In genomic region chr3:57080171-57080570, GRCh38 we compare ENCODE assay signal across 14 cellular contexts. TPM values are rescaled to one million over a fixed set of nuclear protein-coding genes. Genes with fewer than 3 reads are reported as not detected.
DNase-seq lines count a peak whose midpoint lies in the region; ATAC-seq and TF ChIP-seq lines count a peak whose summit lies in the region.
"Had no signal": no experiment of that assay in that cellular context is flagged by ENCODE, and none has a peak within 500 bp of the region (broad histone marks: within the 10 kb centered on the region; RNA-seq: fewer than 3 reads in every experiment).

No MANE protein-coding gene starts in this region.

- H4K5ac ChIP-seq in H9 (ENCODE audit: insufficient read length, low read depth, low read length), result no peak overlapping the region

- TF ChIP-seq POLR2A in GM18505 (IDR thresholded peaks at IDR 0.05; ENCODE audit: borderline replicate concordance, extremely low read depth, insufficient read depth, insufficient read length), result no peak

- no peak overlapping the region for H2AFZ ChIP-seq in H9 (ENCODE audit: low read length)

- no peak overlapping the region for H2AK5ac ChIP-seq in H9 (ENCODE audit: insufficient read length, low read length)

- POLR2A ChIA-PET in naive thymus-derived CD4-positive, alpha-beta T cell (lab: Charles Lee), result no interaction called here
- POLR2A ChIA-PET in GM10248 (lab: Yijun Ruan, JAX), result no interaction called here

- DNase-seq in NCI-H1417 (lab: John Stamatoyannopoulos, UW) (peak in 2 of 3 experiments; percentile 13 to 19), NCI-H1417 treated with DMSO at 0.1 percent for 48 hours (lab: John Stamatoyannopoulos, UW) (no peak), H9 (peak; percentile 39), GM10248 (ENCODE audit: extremely low spot score) (no peak)
- no peak for DNase-seq in activated T-helper 1 cell treated with anti-CD3 and anti-CD28 coated beads, Interleukin-12 subunit alpha, Interleukin-12 subunit beta, Interleukin-2, Interleukin-4 antibody, amounts not matched to agents 30 ng/mL and 10 ng/mL and 1 ng/mL, durations not matched to agents 14 hours and 24 hours and 36 hours (ENCODE audit: low spot score)
- DNase-seq in naive thymus-derived CD4-positive, alpha-beta T cell, result no peak
- DNase-seq in activated CD4-positive, alpha-beta T cell treated with anti-CD3 and anti-CD28 coated beads for 1 hour, result no peak
- DNase-seq: 8988T, cortex of kidney, kidney glomerular epithelial cell had no signal

- H3K27ac ChIP-seq in H9 (ENCODE audit: insufficient read length, low read depth, low read length), result no peak overlapping the region
- H3K27ac ChIP-seq in naive thymus-derived CD4-positive, alpha-beta T cell (ENCODE audit: low read depth, low read length), result no peak overlapping the region

- H3K36me3 ChIP-seq in naive thymus-derived CD4-positive, alpha-beta T cell (ENCODE audit: control insufficient read depth in 2 of 3, insufficient read depth in 3 of 3, low read length in 3 of 3), result no peaks in the 10 kb centered on the region
- H3K36me3 ChIP-seq: tibial nerve had no signal

- no peak overlapping the region for H2BK20ac ChIP-seq in H9 (ENCODE audit: low read depth, low read length, poor library complexity, severe bottlenecking)

- no peak for TF ChIP-seq CTCF in H9 (conservative IDR thresholded peaks at IDR 0.05)
- TF ChIP-seq CTCF in GM10248 (IDR thresholded peaks at IDR 0.05; ENCODE audit: control extremely low read depth, extremely low read depth, low read depth, missing control alignments), result no peak

- no peaks in the 10 kb centered on the region for H4K20me1 ChIP-seq in H9 (ENCODE audit: control insufficient read depth, insufficient read depth, insufficient read length)

- H2BK15ac ChIP-seq in H9 (ENCODE audit: low read depth, low read length), result no peak overlapping the region

- H3K79me1 ChIP-seq in H9 (ENCODE audit: insufficient read depth, low read depth, low read length, poor library complexity, severe bottlenecking), result no peaks in the 10 kb centered on the region

- H2BK120ac ChIP-seq in H9 (ENCODE audit: low read depth, low read length, poor library complexity, severe bottlenecking), result no peak overlapping the region

- H2BK5ac ChIP-seq in H9 (ENCODE audit: insufficient read length, low read length), result no peak overlapping the region

- no peaks in the 10 kb centered on the region; the same call in 1 of the 2 replicates for H3K27me3 ChIP-seq in H9 (ENCODE audit: insufficient read depth, low read length)
- peaks cover 9 to 14% of the 10 kb centered on the region in 2 donors for H3K27me3 ChIP-seq in naive thymus-derived CD4-positive, alpha-beta T cell (ENCODE audit: control insufficient read depth in 2 of 2, insufficient read depth in 2 of 2, low read length in 2 of 2)

- ATAC-seq in naive thymus-derived CD4-positive, alpha-beta T cell, result no peak
- ATAC-seq in GM18505 (IDR thresholded peaks at IDR 0.05; ENCODE audit: unreplicated experiment), result no peak

- no peak overlapping the region for H3K56ac ChIP-seq in H9 (ENCODE audit: insufficient read length, low read depth, low read length)

- no peak overlapping the region for H4K8ac ChIP-seq in H9 (replicated peaks; ENCODE audit: insufficient read length, low read depth, low read length)

- H3K4me1 ChIP-seq in H9 (ENCODE audit: insufficient read depth, low read length), result no peaks in the 10 kb centered on the region
- peaks cover 0 to 4% of the 10 kb centered on the region in 2 donors for H3K4me1 ChIP-seq in naive thymus-derived CD4-positive, alpha-beta T cell (ENCODE audit: control insufficient read depth in 2 of 2, insufficient read depth in 2 of 2, low read length in 2 of 2)

- no peak overlapping the region for H3K23ac ChIP-seq in H9 (ENCODE audit: insufficient read length, low read depth, low read length)

- no peak overlapping the region for H3K27ac Mint-ChIP-seq in H9
- no peak overlapping the region for H3K27ac Mint-ChIP-seq in activated T-helper 1 cell treated with anti-CD3 and anti-CD28 coated beads, Interleukin-12 subunit alpha, Interleukin-12 subunit beta, Interleukin-2, Interleukin-4 antibody, amounts not matched to agents 30 ng/mL and 10 ng/mL and 1 ng/mL, durations not matched to agents 14 hours and 24 hours and 36 hours
- no peak overlapping the region for H3K27ac Mint-ChIP-seq in naive thymus-derived CD4-positive, alpha-beta T cell

- intact Hi-C loops in activated T-helper 1 cell treated with anti-CD3 and anti-CD28 coated beads, Interleukin-12 subunit alpha, Interleukin-12 subunit beta, Interleukin-2, Interleukin-4 antibody, amounts not matched to agents 30 ng/mL and 10 ng/mL and 1 ng/mL, durations not matched to agents 14 hours and 24 hours and 36 hours (cut with micrococcal nuclease), result no loop called here
- intact Hi-C loops in naive thymus-derived CD4-positive, alpha-beta T cell (cut with micrococcal nuclease), result no loop called here

- H3K4ac ChIP-seq in H9 (ENCODE audit: low read depth, low read length), result no peak overlapping the region

- H3K27me3 Mint-ChIP-seq in H9 (ENCODE audit: low read depth), result peaks cover 44% of the 10 kb centered on the region
- peaks cover 54% of the 10 kb centered on the region for H3K27me3 Mint-ChIP-seq in activated T-helper 1 cell treated with anti-CD3 and anti-CD28 coated beads, Interleukin-12 subunit alpha, Interleukin-12 subunit beta, Interleukin-2, Interleukin-4 antibody, amounts not matched to agents 30 ng/mL and 10 ng/mL and 1 ng/mL, durations not matched to agents 14 hours and 24 hours and 36 hours (ENCODE audit: insufficient read depth)
- H3K27me3 Mint-ChIP-seq in naive thymus-derived CD4-positive, alpha-beta T cell, result peaks cover 41 to 60% (median 43%) of the 10 kb centered on the region in 5 donors

- no peak overlapping the region for H4K91ac ChIP-seq in H9 (ENCODE audit: insufficient read length, low read depth, low read length)

- no CpG with 5 or more reads among the region's 4 CpGs for WGBS in H9 (ENCODE audit: extremely low coverage, insufficient read length, low lambda C conversion rate)

- H3K4me2 ChIP-seq in H9 (ENCODE audit: insufficient read depth, insufficient read length, low read length), result no peak overlapping the region

- H3K23me2 ChIP-seq in H9 (ENCODE audit: insufficient read length, low read depth, low read length, poor library complexity, severe bottlenecking), result no peaks in the 10 kb centered on the region

- peak overlapping the region; percentile 72 to 82 for H3K4me3 Mint-ChIP-seq in H9
- peak overlapping the region; percentile 71 for H3K4me3 Mint-ChIP-seq in activated T-helper 1 cell treated with anti-CD3 and anti-CD28 coated beads, Interleukin-12 subunit alpha, Interleukin-12 subunit beta, Interleukin-2, Interleukin-4 antibody, amounts not matched to agents 30 ng/mL and 10 ng/mL and 1 ng/mL, durations not matched to agents 14 hours and 24 hours and 36 hours
- H3K4me3 Mint-ChIP-seq in naive thymus-derived CD4-positive, alpha-beta T cell, result peak overlapping the region; percentile 33 to 78 (median 68)

- no peak overlapping the region for H3T11ph ChIP-seq in H9 (ENCODE audit: low read length)

- H3K4me3 ChIP-seq in naive thymus-derived CD4-positive, alpha-beta T cell (ENCODE audit: low read length), result no peak overlapping the region

- no peak overlapping the region for H3K18ac ChIP-seq in H9 (ENCODE audit: insufficient read length, low read depth, low read length)

- peaks cover 11 to 15% of the 10 kb centered on the region in 2 experiments for H3K4me1 Mint-ChIP-seq in H9
- H3K4me1 Mint-ChIP-seq in activated T-helper 1 cell treated with anti-CD3 and anti-CD28 coated beads, Interleukin-12 subunit alpha, Interleukin-12 subunit beta, Interleukin-2, Interleukin-4 antibody, amounts not matched to agents 30 ng/mL and 10 ng/mL and 1 ng/mL, durations not matched to agents 14 hours and 24 hours and 36 hours (ENCODE audit: low read depth), result peaks cover 12% of the 10 kb centered on the region
- H3K4me1 Mint-ChIP-seq in naive thymus-derived CD4-positive, alpha-beta T cell, result peaks cover 0 to 10% (median 8%) of the 10 kb centered on the region in 7 donors

- H3K9me3 Mint-ChIP-seq in H9, result no peaks in the 10 kb centered on the region
- no peaks in the 10 kb centered on the region for H3K9me3 Mint-ChIP-seq in activated T-helper 1 cell treated with anti-CD3 and anti-CD28 coated beads, Interleukin-12 subunit alpha, Interleukin-12 subunit beta, Interleukin-2, Interleukin-4 antibody, amounts not matched to agents 30 ng/mL and 10 ng/mL and 1 ng/mL, durations not matched to agents 14 hours and 24 hours and 36 hours
- peaks cover 0 to under 1% (median 0%) of the 10 kb centered on the region in 11 donors for H3K9me3 Mint-ChIP-seq in naive thymus-derived CD4-positive, alpha-beta T cell

- H2BK12ac ChIP-seq in H9 (ENCODE audit: insufficient read length, low read depth, low read length), result no peak overlapping the region

- no peaks in the 10 kb centered on the region for H3K9me3 ChIP-seq in H9 (ENCODE audit: control insufficient read depth, low read depth, low read length)
- no peaks in the 10 kb centered on the region for H3K9me3 ChIP-seq in naive thymus-derived CD4-positive, alpha-beta T cell (ENCODE audit: control insufficient read depth in 2 of 3, low read length in 3 of 3)
- H3K9me3 ChIP-seq: tibial nerve had no signal

- no peak overlapping the region for H3K9ac ChIP-seq in H9 (ENCODE audit: extremely low read depth, insufficient read length, low read length)

- no peaks in the 10 kb centered on the region for H3K79me2 ChIP-seq in H9 (ENCODE audit: insufficient read depth, low read length)

- CTCF ChIA-PET in naive thymus-derived CD4-positive, alpha-beta T cell (lab: Charles Lee), result no interaction called here
- CTCF ChIA-PET in GM10248 (lab: Yijun Ruan, JAX), result interaction anchor here (0.9 to 1.6 kb wide), 4 partner anchors 14 to 92 kb away, joined by 3 to 6 read pairs (median 4); no protein-coding TSS in a partner anchor

- H3K14ac ChIP-seq in H9 (ENCODE audit: insufficient read depth, low read length), result no peak overlapping the region

- H3K36me3 Mint-ChIP-seq in H9 (ENCODE audit: insufficient read depth in 1 of 3, low read depth in 3 of 3), result peaks cover 0 to 5% (median 0%) of the 10 kb centered on the region in 3 experiments; a peak in 1 of 7 replicates
- H3K36me3 Mint-ChIP-seq in activated T-helper 1 cell treated with anti-CD3 and anti-CD28 coated beads, Interleukin-12 subunit alpha, Interleukin-12 subunit beta, Interleukin-2, Interleukin-4 antibody, amounts not matched to agents 30 ng/mL and 10 ng/mL and 1 ng/mL, durations not matched to agents 14 hours and 24 hours and 36 hours (ENCODE audit: low read depth), result no peaks in the 10 kb centered on the region
- H3K36me3 Mint-ChIP-seq in naive thymus-derived CD4-positive, alpha-beta T cell, result peaks cover 0 to 1% (median 0%) of the 10 kb centered on the region in 5 donors

RNA-seq across cellular contexts. Expression of gene SPATA12, which starts 19.7 kb away (rescaled TPM):
- total RNA-seq in H9 (2021), result 0.11 and 0.22 TPM in 2 replicates
- not detected in 2 replicates for total RNA-seq in activated T-helper 1 cell treated with anti-CD3 and anti-CD28 coated beads, Interleukin-12 subunit alpha, Interleukin-12 subunit beta, Interleukin-2, Interleukin-4 antibody, amounts not matched to agents 30 ng/mL and 10 ng/mL and 1 ng/mL, durations not matched to agents 14 hours and 24 hours and 36 hours
- not detected for total RNA-seq in naive thymus-derived CD4-positive, alpha-beta T cell
- polyA plus RNA-seq in naive thymus-derived CD4-positive, alpha-beta T cell, result not detected
- total RNA-seq: NCI-H460, smooth muscle cell, tibial nerve had no signal
- polyA plus RNA-seq: smooth muscle cell had no signal

Comparison
In these comparisons a context has a peak if more than half of its experiments do, and no peak if none do; other contexts are left out.
1. DNase-seq: peak in NCI-H1417 (2 of 3) and H9 (single experiment); none in NCI-H1417 treated with DMSO at 0.1 percent for 48 hours (single experiment), activated T-helper 1 cell treated with anti-CD3 and anti-CD28 coated beads, Interleukin-12 subunit alpha, Interleukin-12 subunit beta, Interleukin-2, Interleukin-4 antibody, amounts not matched to agents 30 ng/mL and 10 ng/mL and 1 ng/mL, durations not matched to agents 14 hours and 24 hours and 36 hours (single experiment), naive thymus-derived CD4-positive, alpha-beta T cell (0 of 9), GM10248 (single experiment) and activated CD4-positive, alpha-beta T cell treated with anti-CD3 and anti-CD28 coated beads for 1 hour (single experiment).
2. Peak in every context shown above with its lines, with median percentiles within 50 percentile points of each other: H3K4me3 Mint-ChIP-seq.